ENCODE assay signal across 8 cellular contexts in the genomic region with DNA sequence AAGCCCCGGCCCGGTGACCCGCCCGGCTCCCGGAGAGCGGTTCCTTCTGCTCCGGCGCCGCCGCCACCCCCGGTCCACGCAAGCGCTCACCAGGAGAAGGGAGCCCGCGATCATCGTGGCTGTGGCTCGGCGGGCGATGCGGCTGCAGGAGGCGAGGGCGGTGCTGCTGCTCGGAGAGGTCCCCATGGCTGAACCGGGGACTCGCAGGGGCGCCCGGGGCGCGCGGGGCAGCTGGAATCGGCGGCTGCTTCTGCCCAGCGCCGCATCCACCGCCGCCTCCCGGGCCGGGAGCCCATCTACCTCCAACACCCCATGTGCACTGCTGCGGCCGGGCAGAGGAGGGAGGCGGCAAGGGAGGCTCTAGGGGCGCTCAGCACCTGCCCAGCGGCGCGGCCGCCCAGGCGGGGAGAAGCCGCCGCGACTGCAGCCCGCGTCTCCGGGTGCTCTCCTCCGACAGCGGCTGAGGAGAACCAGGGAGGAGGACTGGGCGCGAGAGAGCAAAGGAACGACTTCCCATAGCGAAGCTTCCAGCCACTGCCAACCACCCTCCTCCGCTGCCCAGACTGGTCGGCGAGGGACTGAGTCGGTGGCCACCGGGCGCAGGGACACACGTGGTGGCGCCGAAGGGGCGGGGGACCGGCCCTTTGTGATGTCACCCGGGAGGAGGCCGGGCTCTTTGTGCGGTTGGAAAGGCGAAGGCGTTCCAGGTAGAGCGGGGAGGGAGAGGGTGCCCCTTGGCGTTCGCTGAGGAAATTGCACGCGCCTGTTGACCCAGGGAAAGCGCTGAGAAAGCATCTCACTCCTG. TPM values are rescaled to one million over a fixed set of nuclear protein-coding genes. Genes with fewer than 3 reads are reported as not detected.
A peak's percentile ranks its signal among the peaks of the same experiment; 100 is the strongest.
DNase-seq lines count a peak whose midpoint lies in the region; ATAC-seq and TF ChIP-seq lines count a peak whose summit lies in the region.

A gene with protein sequence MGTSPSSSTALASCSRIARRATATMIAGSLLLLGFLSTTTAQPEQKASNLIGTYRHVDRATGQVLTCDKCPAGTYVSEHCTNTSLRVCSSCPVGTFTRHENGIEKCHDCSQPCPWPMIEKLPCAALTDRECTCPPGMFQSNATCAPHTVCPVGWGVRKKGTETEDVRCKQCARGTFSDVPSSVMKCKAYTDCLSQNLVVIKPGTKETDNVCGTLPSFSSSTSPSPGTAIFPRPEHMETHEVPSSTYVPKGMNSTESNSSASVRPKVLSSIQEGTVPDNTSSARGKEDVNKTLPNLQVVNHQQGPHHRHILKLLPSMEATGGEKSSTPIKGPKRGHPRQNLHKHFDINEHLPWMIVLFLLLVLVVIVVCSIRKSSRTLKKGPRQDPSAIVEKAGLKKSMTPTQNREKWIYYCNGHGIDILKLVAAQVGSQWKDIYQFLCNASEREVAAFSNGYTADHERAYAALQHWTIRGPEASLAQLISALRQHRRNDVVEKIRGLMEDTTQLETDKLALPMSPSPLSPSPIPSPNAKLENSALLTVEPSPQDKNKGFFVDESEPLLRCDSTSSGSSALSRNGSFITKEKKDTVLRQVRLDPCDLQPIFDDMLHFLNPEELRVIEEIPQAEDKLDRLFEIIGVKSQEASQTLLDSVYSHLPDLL (minus strand): TSS at position 580 of the 805 bp plus-strand sequence. CDS start 394 bp downstream, at position 186.

- ATAC-seq in foreskin keratinocyte, result peak; percentile 96

- TF ChIP-seq CTCF in LNCaP clone FGC (IDR thresholded peaks at IDR 0.05; ENCODE audit: control insufficient read depth, extremely low read depth, insufficient read depth), result peak; percentile 84
- TF ChIP-seq CTCF in foreskin keratinocyte (conservative IDR thresholded peaks at IDR 0.05), result peak; percentile 99
- peak; percentile 83 for TF ChIP-seq CTCF in neural progenitor cell (IDR thresholded peaks at IDR 0.05)

- H3K36me3 ChIP-seq in neural progenitor cell (no peaks in the 10 kb centered on the region), subcutaneous abdominal adipose tissue (ENCODE audit: control insufficient read depth in 5 of 5, insufficient read depth in 5 of 5, low read length in 5 of 5) (no peaks in the 10 kb centered on the region)

- H3K4me1 ChIP-seq in foreskin keratinocyte (peaks cover 3% of the 10 kb centered on the region), neural progenitor cell (peaks cover 6% of the 10 kb centered on the region), subcutaneous abdominal adipose tissue (ENCODE audit: control insufficient read depth in 5 of 5, insufficient read depth in 5 of 5, low read length in 5 of 5) (peaks cover 0 to 47% (median 42%) of the 10 kb centered on the region in 5 donors)

- H3K36me3 Mint-ChIP-seq in neural progenitor cell, result no peaks in the 10 kb centered on the region

- H3K27ac Mint-ChIP-seq in neural progenitor cell, result no peak within 1 kb of the TSS

- H4K20me1 ChIP-seq in neural progenitor cell (ENCODE audit: low read depth), result peaks cover 23% of the 10 kb centered on the region

- H3K79me2 ChIP-seq in neural progenitor cell (ENCODE audit: low read depth), result peaks cover 47% of the 10 kb centered on the region

- peak; percentile 95 for DNase-seq in ELR (ENCODE audit: low read depth)
- peak; percentile 13 for DNase-seq in GOT3 (lab: John Stamatoyannopoulos, UW)
- DNase-seq in LNCaP clone FGC (ENCODE audit: low read depth), result peak; percentile 78
- peak; percentile 19 to 63 (median 38) for DNase-seq in activated naive CD4-positive, alpha-beta T cell (lab: John Stamatoyannopoulos, UW)
- DNase-seq in foreskin keratinocyte, result peak; percentile 75 to 86
- DNase-seq in neural progenitor cell (ENCODE audit: low spot score), result peak; percentile 96

- H3K9me3 ChIP-seq in neural progenitor cell (ENCODE audit: low read depth) (no peaks in the 10 kb centered on the region), subcutaneous abdominal adipose tissue (ENCODE audit: control insufficient read depth in 5 of 5, low read length in 5 of 5) (no peaks in the 10 kb centered on the region)

- H3K4me3 ChIP-seq in LNCaP clone FGC (ENCODE audit: low read depth, low read length) (peak within 1 kb of the TSS; percentile 67), neural progenitor cell (peak within 1 kb of the TSS; percentile 73), subcutaneous abdominal adipose tissue (ENCODE audit: low read depth in 1 of 5, low read length in 5 of 5) (peak within 1 kb of the TSS; percentile 83 to 94 (median 91))

- peak; percentile 38; the same call in 1 of the 2 replicates for TF ChIP-seq POLR2A in Raji (IDR thresholded peaks at IDR 0.05; ENCODE audit: insufficient read depth, low read depth, low read length)

- H3F3A ChIP-seq in neural progenitor cell (ENCODE audit: low read depth), result no peaks in the 10 kb centered on the region

- H3K27ac ChIP-seq in foreskin keratinocyte, result peak within 1 kb of the TSS; percentile 16
- peak within 1 kb of the TSS; percentile 29 for H3K27ac ChIP-seq in neural progenitor cell
- peak within 1 kb of the TSS; percentile 77 for H3K27ac ChIP-seq in subcutaneous abdominal adipose tissue (ENCODE audit: low read depth, low read length)

- peaks cover 11% of the 10 kb centered on the region for H3K4me1 Mint-ChIP-seq in neural progenitor cell

- peaks cover 2% of the 10 kb centered on the region for H3K27me3 Mint-ChIP-seq in neural progenitor cell (ENCODE audit: insufficient read depth, low read depth)

- H3K4me3 Mint-ChIP-seq in neural progenitor cell, result peak within 1 kb of the TSS; percentile 93

- H3K27me3 ChIP-seq in foreskin keratinocyte (no peaks in the 10 kb centered on the region), neural progenitor cell (no peaks in the 10 kb centered on the region), subcutaneous abdominal adipose tissue (ENCODE audit: control insufficient read depth in 5 of 5, insufficient read depth in 4 of 5, low read length in 5 of 5) (no peaks in the 10 kb centered on the region)

- H3K9ac ChIP-seq in neural progenitor cell (peak within 1 kb of the TSS; percentile 70), subcutaneous abdominal adipose tissue (ENCODE audit: low read length in 5 of 5) (peak within 1 kb of the TSS in 4 of 5 donors; percentile 76 to 86 (median 80))

- peak within 1 kb of the TSS; percentile 91 for H3K4me2 ChIP-seq in neural progenitor cell

- no peaks in the 10 kb centered on the region for H3K9me3 Mint-ChIP-seq in neural progenitor cell

- peak within 1 kb of the TSS; percentile 93 for H2AFZ ChIP-seq in neural progenitor cell (replicated peaks)

RNA-seq across cellular contexts. Expression of the gene that starts here (rescaled TPM):
- total RNA-seq in foreskin keratinocyte (87.6 and 100 TPM in 2 replicates), neural progenitor cell (ENCODE audit: low replicate concordance) (16.9 and 23.2 TPM in 2 replicates)
- 38.3 and 51.7 TPM in 2 replicates for polyA plus RNA-seq in foreskin keratinocyte

Comparison
In these comparisons a context has a peak if more than half of its experiments do, and no peak if none do; other contexts are left out.
1. Peak in every context shown above with its lines: DNase-seq, ATAC-seq, H3K4me3 ChIP-seq and H3K27ac ChIP-seq.
2. DNase-seq: peak in every context shown above with its lines; median percentile 96 in neural progenitor cell; 95 in ELR; 80 in foreskin keratinocyte; 78 in LNCaP clone FGC; 38 in activated naive CD4-positive, alpha-beta T cell; 13 in GOT3.
3. H3K27ac ChIP-seq: peak in every context shown above with its lines; median percentile 77 in subcutaneous abdominal adipose tissue; 29 in neural progenitor cell; 16 in foreskin keratinocyte.